In the genomic region with DNA sequence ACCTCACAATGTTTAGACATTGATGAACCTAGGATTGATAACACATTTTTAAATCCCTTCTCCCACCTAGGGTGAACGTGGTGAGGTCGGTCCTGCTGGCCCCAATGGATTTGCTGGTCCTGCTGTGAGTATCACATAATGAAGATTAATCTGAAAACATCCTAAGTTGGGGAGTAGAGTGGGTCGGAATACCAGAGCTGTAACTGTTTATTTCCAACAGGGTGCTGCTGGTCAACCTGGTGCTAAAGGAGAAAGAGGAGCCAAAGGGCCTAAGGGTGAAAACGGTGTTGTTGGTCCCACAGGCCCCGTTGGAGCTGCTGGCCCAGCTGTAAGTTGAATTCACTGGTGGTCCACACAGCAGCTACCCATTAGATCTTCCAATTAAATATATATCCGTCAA, we compare ENCODE assay signal across 15 cellular contexts. TPM values are rescaled to one million over a fixed set of nuclear protein-coding genes. Genes with fewer than 3 reads are reported as not detected.
"Had no signal": no experiment of that assay in that cellular context is flagged by ENCODE, and none has a peak within 500 bp of the region (broad histone marks: within the 10 kb centered on the region; RNA-seq: fewer than 3 reads in every experiment).

No MANE protein-coding gene starts in this region.

- ATAC-seq: activated T-helper 17 cell treated with anti-CD3 and anti-CD28 coated beads, Interleukin-2, amount 50 U/mL, for 72 hours; left lobe of liver; natural killer cell; sciatic nerve; SK-N-SH treated with all-trans-retinoic acid at 6 μM for 48 hours; T-helper 17 cell had no signal

- DNase-seq: activated B cell treated with CpG ODN at 0.5 μM for 24 hours; activated CD4-positive, alpha-beta T cell treated with anti-CD3 and anti-CD28 coated beads, Interleukin-2, amount 10 ng/mL, durations not matched to agents 7 days and 5 days; activated T-cell treated with anti-CD3 and anti-CD28 coated beads for 4 hours; amniotic stem cell; effector CD4-positive, alpha-beta T cell; mammary epithelial cell; natural killer cell; occipital lobe; stimulated activated CD4-positive, alpha-beta T cell treated with anti-CD3 and anti-CD28 coated beads, Interleukin-2, amount 100 ng/mL, for 24 hours; stimulated activated naive CD4-positive, alpha-beta T cell; T-helper 17 cell had no signal

RNA-seq across cellular contexts. Expression of gene COL1A2, which starts 25.6 kb away (rescaled TPM):
- total RNA-seq: activated B cell treated with CpG ODN at 0.5 μM for 24 hours; activated T-helper 17 cell treated with anti-CD3 and anti-CD28 coated beads, Interleukin-2, amount 50 U/mL, for 72 hours; natural killer cell; T-helper 17 cell had no signal
